Comparison of ENCODE assay signal across 22 cellular contexts in the genomic region with DNA sequence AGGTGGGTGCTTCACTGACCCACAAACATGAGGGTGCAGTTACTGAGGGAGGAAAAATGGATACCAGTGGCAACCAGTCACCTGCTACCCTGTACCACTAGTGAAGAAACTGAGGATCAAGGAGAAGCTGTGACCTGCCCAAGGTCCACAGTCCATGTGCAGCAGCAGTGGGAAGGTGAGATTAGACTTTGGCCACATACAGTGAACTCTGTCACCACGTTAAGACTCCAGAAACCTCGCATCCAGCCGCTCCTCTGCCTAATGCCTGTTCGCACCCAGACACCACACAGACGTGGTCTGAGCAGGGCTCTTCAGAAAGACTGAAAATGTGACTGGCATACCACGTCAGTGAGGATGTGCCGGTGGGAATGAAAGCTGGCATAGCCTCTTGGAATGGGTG. TPM values are rescaled to one million over a fixed set of nuclear protein-coding genes. Genes with fewer than 3 reads are reported as not detected.
DNase-seq lines count a peak whose midpoint lies in the region; ATAC-seq and TF ChIP-seq lines count a peak whose summit lies in the region.
"Had no signal": no experiment of that assay in that cellular context is flagged by ENCODE, and none has a peak within 500 bp of the region (broad histone marks: within the 10 kb centered on the region; RNA-seq: fewer than 3 reads in every experiment).

No MANE protein-coding gene starts in this region.

- H3K27ac ChIP-seq in BLaER1 treated with 17β-estradiol and CSF1 and Interleukin-3, amounts not matched to agents 10 nM and 100 nM: no peak overlapping the region
- H3K27ac ChIP-seq in PC-9 (no peak overlapping the region), neuronal stem cell (replicated peaks; ENCODE audit: low read length) (no peak overlapping the region), aorta (ENCODE audit: low read depth in 1 of 2, low read length in 2 of 2) (no peak overlapping the region)

- H3K14ac ChIP-seq in neuronal stem cell (ENCODE audit: low read length): no peak overlapping the region

- peaks cover 54 to 73% (median 60%) of the 10 kb centered on the region in 11 experiments for H3K36me3 ChIP-seq in BLaER1 treated with 17β-estradiol and CSF1 and Interleukin-3, amounts not matched to agents 10 nM and 100 nM
- 0 out of 2 replicates have a peak, but pooled peaks cover 6% of the 10 kb centered on the region for H3K36me3 ChIP-seq in PC-9 (ENCODE audit: low read depth)
- H3K36me3 ChIP-seq in neuronal stem cell (replicated peaks in 1 of 2; ENCODE audit: control insufficient read depth in 2 of 2, insufficient read depth in 2 of 2, low read length in 2 of 2): peaks cover 16 to 42% of the 10 kb centered on the region in 2 donors
- H3K36me3 ChIP-seq in aorta (ENCODE audit: control insufficient read depth in 1 of 2, insufficient read depth in 2 of 2, low read length in 1 of 2): peaks cover 0 to 5% of the 10 kb centered on the region in 2 donors

- H2BK15ac ChIP-seq in neuronal stem cell (ENCODE audit: low read length): no peak overlapping the region

- H3F3A ChIP-seq in PC-9 (ENCODE audit: insufficient read depth, low read depth): no peaks in the 10 kb centered on the region

- CTCF ChIA-PET in PC-9 (lab: Charles Lee): no interaction called here

- TF ChIP-seq CTCF in PC-9 (conservative IDR thresholded peaks at IDR 0.05): no peak

- DNase-seq in PC-9 (no peak), neuronal stem cell (ENCODE audit: low spot score) (no peak), ecto neural progenitor cell (ENCODE audit: low spot score) (no peak), GM03348 (ENCODE audit: low spot score) (no peak), aorta (no peak), left ventricle myocardium superior (no peak)
- DNase-seq: 8988T; ACHN; BE2C; C1 segment of cervical spinal cord; CD4-positive, alpha-beta memory T cell; CD4-positive, CD25-positive, alpha-beta regulatory T cell; CD8-positive, alpha-beta memory T cell; COR-L47; DMS 273 treated with DMSO at 0.1 percent for 48 hours; DMS153; DMS53; DMS79; DND-41; EL; GDM1 had no signal

- H3K4me2 ChIP-seq in BLaER1 treated with 17β-estradiol and CSF1 and Interleukin-3, amounts not matched to agents 10 nM and 100 nM: peak overlapping the region in 7 of 11 experiments; percentile 12 to 64 (median 56); a peak in 13 of 22 replicates
- H3K4me2 ChIP-seq in PC-9 (no peak overlapping the region), neuronal stem cell (ENCODE audit: insufficient read depth, low read length, poor library complexity, severe bottlenecking) (no peak overlapping the region)

- H3K23ac ChIP-seq in neuronal stem cell (ENCODE audit: low read depth, low read length, poor library complexity): no peak overlapping the region

- H3K4ac ChIP-seq in neuronal stem cell (ENCODE audit: low read length): no peak overlapping the region

- H3K9me2 ChIP-seq in PC-9 (ENCODE audit: insufficient read depth): no peaks in the 10 kb centered on the region

- peaks cover 20 to 71% (median 24%) of the 10 kb centered on the region in 11 experiments for H4K20me1 ChIP-seq in BLaER1 treated with 17β-estradiol and CSF1 and Interleukin-3, amounts not matched to agents 10 nM and 100 nM
- peaks cover 6% of the 10 kb centered on the region for H4K20me1 ChIP-seq in PC-9 (ENCODE audit: insufficient read depth)

- H2AFZ ChIP-seq in PC-9: no peak overlapping the region
- no peak overlapping the region for H2AFZ ChIP-seq in neuronal stem cell (ENCODE audit: low read length)

- no CpG with 5 or more reads among the region's 7 CpGs for WGBS in neuronal stem cell (ENCODE audit: extremely low coverage in 2 of 2, insufficient read length in 2 of 2, insufficient replicate concordance in 1 of 2), 2 donors
- WGBS in aorta, 2 donors: 91 to 94% methylated on average over 7 of the region's 7 CpGs

- H3K79me2 ChIP-seq in PC-9 (ENCODE audit: low read depth): no peaks in the 10 kb centered on the region

- intact Hi-C loops in PC-9 (cut with micrococcal nuclease; ENCODE audit: unreplicated experiment) (no loop called here), aorta (cut with DNase I) (no loop called here), left ventricle myocardium superior (cut with micrococcal nuclease) (no loop called here)

- no peaks in the 10 kb centered on the region for H3K27me3 ChIP-seq in BLaER1 treated with 17β-estradiol and CSF1 and Interleukin-3, amounts not matched to agents 10 nM and 100 nM
- no peaks in the 10 kb centered on the region for H3K27me3 ChIP-seq in PC-9 (ENCODE audit: insufficient read depth, low read depth)
- no peaks in the 10 kb centered on the region for H3K27me3 ChIP-seq in neuronal stem cell (ENCODE audit: control insufficient read depth in 3 of 3, insufficient read depth in 3 of 3, low read depth in 1 of 3, low read length in 3 of 3)
- no peaks in the 10 kb centered on the region for H3K27me3 ChIP-seq in aorta (ENCODE audit: control insufficient read depth in 1 of 2, insufficient read depth in 2 of 2, low read length in 1 of 2)
- H3K27me3 ChIP-seq: BE2C had no signal

- peak overlapping the region; percentile 7 for H4K91ac ChIP-seq in neuronal stem cell (ENCODE audit: low read depth, low read length, poor library complexity)

- H3K79me1 ChIP-seq in neuronal stem cell (ENCODE audit: low read depth, low read length): peaks cover 3% of the 10 kb centered on the region

- H2BK5ac ChIP-seq in neuronal stem cell (ENCODE audit: low read length): no peak overlapping the region

- POLR2A ChIA-PET in PC-9 (lab: Charles Lee; ENCODE audit: unreplicated experiment): no interaction called here

- H4K8ac ChIP-seq in neuronal stem cell (ENCODE audit: low read depth, low read length): no peak overlapping the region

- no peak overlapping the region for H2AK5ac ChIP-seq in neuronal stem cell (ENCODE audit: low read depth, low read length)

- no peak overlapping the region for H2BK120ac ChIP-seq in neuronal stem cell (ENCODE audit: low read depth, low read length)

- H2BK12ac ChIP-seq in neuronal stem cell (ENCODE audit: low read length): no peak overlapping the region

- TSS peak; percentile 1 for BruUV-seq in PC-9 (replicated peaks; lab: Mats Ljungman, UMichigan)

- H3K18ac ChIP-seq in neuronal stem cell (ENCODE audit: low read length): no peak overlapping the region

- H3K4me3 ChIP-seq in BLaER1 treated with 17β-estradiol and CSF1 and Interleukin-3, amounts not matched to agents 10 nM and 100 nM: no peak overlapping the region
- no peak overlapping the region for H3K4me3 ChIP-seq in PC-9
- no peak overlapping the region for H3K4me3 ChIP-seq in neuronal stem cell (ENCODE audit: low read length in 2 of 2)
- H3K4me3 ChIP-seq in aorta (ENCODE audit: low read length in 2 of 2): no peak overlapping the region

- no peak overlapping the region for H3K9ac ChIP-seq in BLaER1 treated with 17β-estradiol and CSF1 and Interleukin-3, amounts not matched to agents 10 nM and 100 nM
- H3K9ac ChIP-seq in neuronal stem cell (ENCODE audit: low read depth, low read length, poor library complexity): no peak overlapping the region

- no peak for ATAC-seq in aorta (ENCODE audit: low FRiP score)
- no peak for ATAC-seq in left ventricle myocardium superior

- H3K9me3 ChIP-seq in BLaER1 treated with 17β-estradiol and CSF1 and Interleukin-3, amounts not matched to agents 10 nM and 100 nM (replicated peaks in 1 of 11): peaks cover 0 to 4% (median 0%) of the 10 kb centered on the region in 11 experiments; a peak in 1 of 22 replicates
- H3K9me3 ChIP-seq in PC-9 (ENCODE audit: insufficient read depth, low read depth) (no peaks in the 10 kb centered on the region), neuronal stem cell (replicated peaks in 1 of 2; ENCODE audit: control insufficient read depth in 2 of 2, insufficient read depth in 1 of 2, low read depth in 1 of 2, low read length in 2 of 2) (peaks cover 0 to 4% of the 10 kb centered on the region in 2 donors), aorta (ENCODE audit: control insufficient read depth, low read length) (no peaks in the 10 kb centered on the region)
- H3K9me3 ChIP-seq: BE2C had no signal

- H3K4me1 ChIP-seq in BLaER1 treated with 17β-estradiol and CSF1 and Interleukin-3, amounts not matched to agents 10 nM and 100 nM: peaks cover 5 to 33% (median 19%) of the 10 kb centered on the region in 10 experiments; a peak in 18 of 20 replicates
- H3K4me1 ChIP-seq in PC-9 (replicated peaks; ENCODE audit: insufficient read depth): no peaks in the 10 kb centered on the region
- peaks cover 0 to 13% of the 10 kb centered on the region in 2 donors for H3K4me1 ChIP-seq in neuronal stem cell (ENCODE audit: control insufficient read depth in 2 of 2, insufficient read depth in 1 of 2, low read depth in 1 of 2, low read length in 2 of 2)
- H3K4me1 ChIP-seq in aorta (ENCODE audit: control insufficient read depth in 1 of 2, insufficient read depth in 2 of 2, low read length in 2 of 2): no peaks in the 10 kb centered on the region
- H3K4me1 ChIP-seq: BE2C had no signal

RNA-seq across cellular contexts. Expression of gene TPRA1, which starts 20.0 kb away (rescaled TPM):
- 58.5 and 66.5 TPM in 2 replicates for total RNA-seq in PC-9 (2021)
- 17.1 TPM for polyA plus RNA-seq in neuronal stem cell (2013, experiment 1 of 2)
- 16.1 TPM for polyA plus RNA-seq in neuronal stem cell (2013, experiment 2 of 2)
- total RNA-seq in aorta: 10 to 100 TPM; 20.0 to 28.5 TPM
- polyA plus RNA-seq in aorta: 10 to 100 TPM in 1 of 2 donors, 1 to 10 TPM in 1; 7.8 to 45.2 TPM
- total RNA-seq in left ventricle myocardium superior: 22.8 TPM

RNA-seq across cellular contexts. Expression of gene MCM2, which starts 27.7 kb away (rescaled TPM):
- total RNA-seq in PC-9 (2021): 108 and 137 TPM in 2 replicates
- polyA plus RNA-seq in neuronal stem cell (2013, experiment 1 of 2): 68.7 TPM
- 67.7 TPM for polyA plus RNA-seq in neuronal stem cell (2013, experiment 2 of 2)
- 1 to 10 TPM; 3.5 to 5.1 TPM for total RNA-seq in aorta
- 1 to 10 TPM; 1.6 to 2.1 TPM for polyA plus RNA-seq in aorta
- total RNA-seq in left ventricle myocardium superior: 8.7 TPM

RNA-seq across cellular contexts. Expression of gene PODXL2, which starts 58.5 kb away (rescaled TPM):
- 11.9 and 12.1 TPM in 2 replicates for total RNA-seq in PC-9 (2021)
- 26.3 TPM for polyA plus RNA-seq in neuronal stem cell (2013, experiment 1 of 2)
- polyA plus RNA-seq in neuronal stem cell (2013, experiment 2 of 2): 24.4 TPM
- 1 to 10 TPM; 2.2 to 4.0 TPM for total RNA-seq in aorta
- polyA plus RNA-seq in aorta: 1 to 10 TPM; 1.3 to 1.9 TPM
- 1.5 TPM for total RNA-seq in left ventricle myocardium superior

Comparison
In these comparisons a context has a peak if more than half of its experiments do, and no peak if none do; other contexts are left out.
1. H3K4me2 ChIP-seq: peak in BLaER1 treated with 17β-estradiol and CSF1 and Interleukin-3, amounts not matched to agents 10 nM and 100 nM (7 of 11); none in PC-9 (single experiment) and neuronal stem cell (single experiment).
2. RNA of gene MCM2, which starts 27.7 kb away (total RNA-seq): 108 to 137 TPM in PC-9; 8.7 TPM in left ventricle myocardium superior (single experiment) and 3.5 to 5.1 TPM in aorta; every median in the first group is over 10 times any median in the second.